ENCODE assay signal across 8 cellular contexts in the genomic region with DNA sequence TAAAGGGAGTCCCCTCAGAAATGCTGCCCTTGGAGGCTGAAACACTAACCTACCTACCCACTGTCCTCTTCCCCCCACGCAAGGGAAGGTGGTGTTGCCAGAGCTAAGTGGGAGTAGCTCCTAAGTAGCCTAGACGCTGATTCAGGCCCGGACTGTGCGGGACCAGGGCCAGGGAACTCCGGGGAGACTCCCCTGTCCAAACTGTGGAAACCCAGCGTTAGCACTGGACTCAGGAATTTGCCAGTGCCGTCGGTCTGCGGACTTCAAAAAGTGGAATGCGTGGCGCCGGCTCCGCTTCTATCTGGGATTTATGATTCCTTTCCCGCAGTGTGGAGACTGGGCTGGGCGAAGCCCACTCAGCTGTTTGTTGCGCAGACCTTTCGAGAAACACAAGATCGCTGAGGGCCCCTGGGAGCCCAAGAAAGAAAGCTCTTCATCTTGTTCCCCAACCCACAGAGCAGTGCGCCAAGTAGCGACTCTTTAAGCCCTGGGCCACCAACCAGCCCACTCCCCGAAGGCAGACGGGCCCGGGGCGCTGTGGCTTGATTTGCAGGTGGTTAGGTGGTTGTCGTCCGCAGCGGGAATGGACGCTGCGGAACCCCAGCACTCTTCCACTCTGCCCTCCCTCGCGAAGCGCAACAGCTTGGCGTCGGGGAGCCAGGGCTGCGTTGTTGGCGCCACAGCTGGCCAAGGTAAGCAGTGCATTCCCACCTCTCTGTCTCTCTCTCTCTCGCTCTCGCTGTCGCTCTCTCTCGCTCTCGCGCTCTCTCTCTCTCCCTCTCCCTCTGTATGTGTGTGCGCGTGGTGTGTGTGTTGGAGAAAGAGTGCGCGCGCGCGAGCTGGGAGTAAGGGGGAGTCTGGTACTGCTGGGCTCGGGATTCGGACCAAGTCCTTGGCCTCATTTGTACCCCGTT. TPM values are rescaled to one million over a fixed set of nuclear protein-coding genes. Genes with fewer than 3 reads are reported as not detected.
DNase-seq lines count a peak whose midpoint lies in the region; ATAC-seq and TF ChIP-seq lines count a peak whose summit lies in the region.

No MANE protein-coding gene starts in this region.

- H3K4me3 Mint-ChIP-seq in activated CD4-positive, alpha-beta memory T cell treated with anti-CD3 and anti-CD28 coated beads, Interleukin-2, amount 10 ng/mL, durations not matched to agents 7 days and 5 days = peak overlapping the region; percentile 71
- H3K4me3 Mint-ChIP-seq in effector memory CD8-positive, alpha-beta T cell = peak overlapping the region; percentile 77 to 79

- H4K20me1 ChIP-seq in Karpas-422 (ENCODE audit: insufficient read depth, low read depth, low read length) = no peaks in the 10 kb centered on the region

- peak; percentile 87 for TF ChIP-seq CTCF in GM12872 (IDR thresholded peaks at IDR 0.05; ENCODE audit: insufficient read depth, low read depth, low read length)

- no peak overlapping the region for H3K27ac ChIP-seq in Karpas-422 (ENCODE audit: low read length)

- POLR2A ChIA-PET in activated CD4-positive, alpha-beta memory T cell treated with anti-CD3 and anti-CD28 coated beads, Interleukin-2, amount 10 ng/mL, durations not matched to agents 7 days and 5 days (lab: Charles Lee) = interaction anchor here (1.1 to 3.0 kb wide), 2 partner anchors 19 to 58 kb away, joined by 4 to 16 read pairs; a partner anchor contains a TSS

- H3K36me3 Mint-ChIP-seq in activated CD4-positive, alpha-beta memory T cell treated with anti-CD3 and anti-CD28 coated beads, Interleukin-2, amount 10 ng/mL, durations not matched to agents 7 days and 5 days (ENCODE audit: low read depth) = peaks cover 4% of the 10 kb centered on the region
- H3K36me3 Mint-ChIP-seq in effector memory CD8-positive, alpha-beta T cell (ENCODE audit: insufficient read depth) = peaks cover 8% of the 10 kb centered on the region

- H3K4me2 ChIP-seq in Karpas-422 (ENCODE audit: low read depth, low read length, poor library complexity, severe bottlenecking) = no peak overlapping the region

- H3K79me2 ChIP-seq in Karpas-422 (ENCODE audit: low read length) = no peaks in the 10 kb centered on the region

- no peak overlapping the region for H3K9ac ChIP-seq in Karpas-422 (ENCODE audit: low read length)

- peak overlapping the region; percentile 40 for H3K27ac Mint-ChIP-seq in activated CD4-positive, alpha-beta memory T cell treated with anti-CD3 and anti-CD28 coated beads, Interleukin-2, amount 10 ng/mL, durations not matched to agents 7 days and 5 days
- H3K27ac Mint-ChIP-seq in effector memory CD8-positive, alpha-beta T cell = peak overlapping the region; percentile 84 to 89

- peak; percentile 88 for ATAC-seq in HG02623 (IDR thresholded peaks at IDR 0.05; ENCODE audit: unreplicated experiment)
- ATAC-seq in effector memory CD8-positive, alpha-beta T cell (replicated peaks) = peak; percentile 91

- peaks cover 41% of the 10 kb centered on the region for H3K4me1 Mint-ChIP-seq in activated CD4-positive, alpha-beta memory T cell treated with anti-CD3 and anti-CD28 coated beads, Interleukin-2, amount 10 ng/mL, durations not matched to agents 7 days and 5 days
- H3K4me1 Mint-ChIP-seq in effector memory CD8-positive, alpha-beta T cell (ENCODE audit: low read depth in 2 of 2) = peaks cover 19 to 21% of the 10 kb centered on the region in 2 donors

- H3K4me3 ChIP-seq in Karpas-422 (ENCODE audit: low read length) = no peak overlapping the region

- H3K27me3 Mint-ChIP-seq in activated CD4-positive, alpha-beta memory T cell treated with anti-CD3 and anti-CD28 coated beads, Interleukin-2, amount 10 ng/mL, durations not matched to agents 7 days and 5 days = peaks cover 50% of the 10 kb centered on the region
- H3K27me3 Mint-ChIP-seq in effector memory CD8-positive, alpha-beta T cell = peaks cover 0 to 6% of the 10 kb centered on the region in 2 donors

- H3K27me3 ChIP-seq in Karpas-422 (ENCODE audit: low read length) = no peaks in the 10 kb centered on the region

- H3K9me2 ChIP-seq in Karpas-422 (replicated peaks; ENCODE audit: insufficient read depth, low read length) = no peaks in the 10 kb centered on the region

- DNase-seq in NCI-H1436 (lab: John Stamatoyannopoulos, UW) (peak; percentile 91), midbrain (lab: John Stamatoyannopoulos, UW) (peak; percentile 59), Karpas-422 (no peak)
- DNase-seq in activated CD4-positive, alpha-beta memory T cell treated with anti-CD3 and anti-CD28 coated beads, Interleukin-2, amount 10 ng/mL, durations not matched to agents 7 days and 5 days = peak; percentile 78
- peak; percentile 60 to 67 (median 62) for DNase-seq in effector memory CD8-positive, alpha-beta T cell
- peak; percentile 47 to 54 for DNase-seq in stimulated activated CD8-positive, alpha-beta memory T cell treated with anti-CD3 and anti-CD28 coated beads, Interleukin-15, amount 100 ng/mL, for 48 hours (ENCODE audit: low read depth in 2 of 2)

- no peaks in the 10 kb centered on the region for H3K9me3 ChIP-seq in Karpas-422 (ENCODE audit: low read length)

- H3K4me1 ChIP-seq in Karpas-422 (ENCODE audit: low read length) = peaks cover 2% of the 10 kb centered on the region; the same call in 1 of the 2 replicates

- no peaks in the 10 kb centered on the region for H3K36me3 ChIP-seq in Karpas-422 (ENCODE audit: insufficient read depth, low read length)

- CTCF ChIA-PET in activated CD4-positive, alpha-beta memory T cell treated with anti-CD3 and anti-CD28 coated beads, Interleukin-2, amount 10 ng/mL, durations not matched to agents 7 days and 5 days (lab: Charles Lee) = interaction anchor here (0.6 to 1.8 kb wide), 13 partner anchors 9 to 177 kb away, joined by 3 to 15 read pairs (median 4); a partner anchor contains a TSS

- H2AFZ ChIP-seq in Karpas-422 (ENCODE audit: low read length) = no peak overlapping the region

- no peaks in the 10 kb centered on the region for H3K9me3 Mint-ChIP-seq in activated CD4-positive, alpha-beta memory T cell treated with anti-CD3 and anti-CD28 coated beads, Interleukin-2, amount 10 ng/mL, durations not matched to agents 7 days and 5 days
- H3K9me3 Mint-ChIP-seq in effector memory CD8-positive, alpha-beta T cell = no peaks in the 10 kb centered on the region

RNA-seq across cellular contexts. Expression of a gene that starts 2.0 kb away (rescaled TPM):
- not detected for total RNA-seq in activated CD4-positive, alpha-beta memory T cell treated with anti-CD3 and anti-CD28 coated beads, Interleukin-2, amount 10 ng/mL, durations not matched to agents 7 days and 5 days
- 0.63 and 0.87 TPM in 2 replicates for total RNA-seq in Karpas-422 (2014; rRNA removed; shearing (Covaris generic); ENCODE audit: low replicate concordance)

RNA-seq across cellular contexts. Expression of a gene that starts 52.7 kb away (rescaled TPM):
- not detected for total RNA-seq in activated CD4-positive, alpha-beta memory T cell treated with anti-CD3 and anti-CD28 coated beads, Interleukin-2, amount 10 ng/mL, durations not matched to agents 7 days and 5 days
- total RNA-seq in Karpas-422 (2014; rRNA removed; shearing (Covaris generic); ENCODE audit: low replicate concordance) = not detected in 2 replicates

RNA-seq across cellular contexts. Expression of a gene that starts 58.6 kb away (rescaled TPM):
- 10 to 100 TPM; 17.9 to 19.5 TPM for total RNA-seq in activated CD4-positive, alpha-beta memory T cell treated with anti-CD3 and anti-CD28 coated beads, Interleukin-2, amount 10 ng/mL, durations not matched to agents 7 days and 5 days
- total RNA-seq in Karpas-422 (2014; rRNA removed; shearing (Covaris generic); ENCODE audit: low replicate concordance) = 12.3 and 25.5 TPM in 2 replicates
